In the genomic region with DNA sequence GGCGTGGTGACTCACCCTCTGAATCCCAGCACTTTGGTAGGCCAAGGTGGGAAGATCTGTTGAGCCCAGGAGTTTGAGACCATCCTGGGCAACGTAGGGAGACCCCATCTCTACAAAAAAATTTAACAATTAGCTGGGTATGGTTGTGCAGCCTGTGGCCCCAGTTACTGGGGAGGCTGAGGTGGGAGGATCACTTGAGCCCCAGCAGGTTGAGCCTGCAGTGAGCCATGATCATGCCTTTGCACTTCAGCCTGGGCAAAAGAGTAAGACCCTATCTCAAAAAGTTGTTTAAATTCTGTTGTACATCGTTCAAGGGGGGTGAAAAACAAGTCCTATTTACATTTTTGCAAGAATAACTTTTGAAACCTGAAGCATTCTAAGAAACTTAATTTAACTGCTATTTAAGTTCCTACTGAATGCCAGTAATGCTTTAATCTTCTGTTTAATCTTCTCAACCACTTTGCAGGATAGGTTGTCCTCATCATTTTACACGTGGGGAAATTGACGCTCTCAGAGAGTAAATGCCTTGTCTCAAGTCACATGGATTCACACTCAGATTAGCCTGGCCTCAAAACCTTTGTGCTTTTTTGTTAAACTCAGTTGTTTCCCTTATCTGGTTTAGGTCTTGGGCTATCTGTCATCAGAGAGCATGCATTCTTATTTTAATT, we compare ENCODE assay signal across 21 cellular contexts. TPM values are rescaled to one million over a fixed set of nuclear protein-coding genes. Genes with fewer than 3 reads are reported as not detected.
DNase-seq lines count a peak whose midpoint lies in the region; ATAC-seq, FAIRE-seq and TF ChIP-seq lines count a peak whose summit lies in the region.
"Had no signal": no experiment of that assay in that cellular context is flagged by ENCODE, and none has a peak within 500 bp of the region (broad histone marks: within the 10 kb centered on the region; RNA-seq: fewer than 3 reads in every experiment).

No MANE protein-coding gene starts in this region.

- H3K27me3 ChIP-seq in Loucy (ENCODE audit: insufficient read depth, low read length, poor library complexity, severe bottlenecking): no peaks in the 10 kb centered on the region
- H3K27me3 ChIP-seq in K562 (ENCODE audit: control insufficient read depth in 2 of 2, insufficient read depth in 2 of 2, low read length in 2 of 2): no peaks in the 10 kb centered on the region
- H3K27me3 ChIP-seq: Peyer's patch had no signal

- no peak for TF ChIP-seq EP300 in K562 (IDR thresholded peaks at IDR 0.05; ENCODE audit: low read length)

- H3F3A ChIP-seq in Loucy (ENCODE audit: low read depth): no peaks in the 10 kb centered on the region

- H2AFZ ChIP-seq in Loucy (ENCODE audit: low read length): no peak overlapping the region
- H2AFZ ChIP-seq in K562 (ENCODE audit: low read depth, low read length): no peak overlapping the region

- H3K36me3 ChIP-seq in Loucy (ENCODE audit: insufficient read depth, low read length) (no peaks in the 10 kb centered on the region), K562 (ENCODE audit: control insufficient read depth, insufficient read depth, low read length) (peaks cover 7% of the 10 kb centered on the region; the same call in 2 of the 3 replicates)
- H3K36me3 ChIP-seq: Peyer's patch had no signal

- no TSS peak for BruUV-seq in K562 (replicated peaks; lab: Mats Ljungman, UMichigan)

- TF ChIP-seq CTCF in Loucy (conservative IDR thresholded peaks at IDR 0.05; ENCODE audit: low read length) (no peak), K562 (IDR thresholded peaks at IDR 0.05 in 2 of 3, conservative IDR thresholded peaks at IDR 0.05 in 1 of 3; ENCODE audit: insufficient read depth in 2 of 3, low read depth in 1 of 3, low read length in 3 of 3) (no peak)

- in situ Hi-C loops in K562 (cut with MboI): loop anchor here (5.0 kb wide), 1 partner anchor 136 kb away; no protein-coding TSS in a partner anchor

- peaks cover 9% of the 10 kb centered on the region for H3K4me1 ChIP-seq in Loucy (ENCODE audit: insufficient read depth, low read length, poor library complexity, severe bottlenecking)
- H3K4me1 ChIP-seq in K562 (replicated peaks in 1 of 2; ENCODE audit: control insufficient read depth in 2 of 2, insufficient read depth in 2 of 2, low read length in 2 of 2): peaks cover 0 to 5% of the 10 kb centered on the region in 2 experiments; a peak in 2 of 5 replicates

- H3K4me3 ChIP-seq in Loucy (ENCODE audit: low read length, poor library complexity, severe bottlenecking) (peak overlapping the region; percentile 43), K562 (no peak overlapping the region)
- H3K4me3 ChIP-seq: Peyer's patch had no signal

- H3K4me1 Mint-ChIP-seq in stimulated activated naive CD8-positive, alpha-beta T cell treated with anti-CD3 and anti-CD28 coated beads, Interleukin-15, amount 100 ng/mL, for 72 hours: peaks cover 66% of the 10 kb centered on the region

- no peak overlapping the region for H3K27ac ChIP-seq in K562 (ENCODE audit: extremely low read depth, low read depth, low read length)
- H3K27ac ChIP-seq: Peyer's patch had no signal

- POLR2A ChIA-PET in K562 (lab: Yijun Ruan, JAX): interaction anchor here (0.6 kb wide), 1 partner anchor 80 kb away, joined by 3 read pairs; no protein-coding TSS in a partner anchor

- 36% methylated on average over 5 of the region's 5 CpGs for WGBS in K562 (ENCODE audit: insufficient coverage, low coverage, missing lambda C conversion rate)

- no peak for FAIRE-seq in K562 (lab: Jason Lieb, UNC)
- FAIRE-seq: A204.1, G401.6, HTR-8/SVneo had no signal

- no peak overlapping the region for H3K27ac Mint-ChIP-seq in stimulated activated naive CD8-positive, alpha-beta T cell treated with anti-CD3 and anti-CD28 coated beads, Interleukin-15, amount 100 ng/mL, for 72 hours

- no peak for DNase-seq in stimulated activated naive CD8-positive, alpha-beta T cell treated with anti-CD3 and anti-CD28 coated beads, Interleukin-15, amount 100 ng/mL, for 72 hours
- no peak for DNase-seq in stimulated activated naive CD8-positive, alpha-beta T cell treated with anti-CD3 and anti-CD28 coated beads, Interleukin-15, Interleukin-2, amounts not matched to agents 100 U/mL and 50 U/mL, for 24 hours
- no peak for DNase-seq in K562 (ENCODE audit: extremely low read depth in 1 of 4, low spot score in 3 of 4)
- no peak for DNase-seq in NCI-H748 (lab: John Stamatoyannopoulos, UW; ENCODE audit: unreplicated experiment)
- no peak for DNase-seq in stimulated activated CD4-positive, alpha-beta T cell treated with anti-CD3 and anti-CD28 coated beads, Interleukin-4, amount 100 ng/mL, for 4 hours
- no peak for DNase-seq in cortex of kidney (lab: John Stamatoyannopoulos, UW)
- DNase-seq: H9, Kasumi-1, MM.1S, NCI-H1092, NCI-H1436 treated with DMSO at 0.1 percent for 48 hours, NCI-H2029, NCI-H345, NCI-H524 treated with DMSO at 0.1 percent for 48 hours, Peyer's patch had no signal

- no peaks in the 10 kb centered on the region for H3K9me3 ChIP-seq in Loucy (ENCODE audit: insufficient read depth, low read depth, low read length)
- no peaks in the 10 kb centered on the region for H3K9me3 ChIP-seq in K562 (replicated peaks; ENCODE audit: control insufficient read depth, insufficient read depth, low read depth, low read length)
- H3K9me3 ChIP-seq: Peyer's patch had no signal

- ATAC-seq in stimulated activated naive CD8-positive, alpha-beta T cell treated with anti-CD3 and anti-CD28 coated beads, Interleukin-15, amount 100 ng/mL, for 72 hours: no peak
- no peak for ATAC-seq in stimulated activated naive CD8-positive, alpha-beta T cell treated with anti-CD3 and anti-CD28 coated beads, Interleukin-15, Interleukin-2, amounts not matched to agents 100 U/mL and 50 U/mL, for 24 hours
- ATAC-seq in K562 (peak; percentile 5; the same call in 1 of the 3 replicates), GM21515 (IDR thresholded peaks at IDR 0.05; ENCODE audit: unreplicated experiment) (no peak)

- H3K9me1 ChIP-seq in K562 (ENCODE audit: control insufficient read depth, insufficient read depth, low read length): no peaks in the 10 kb centered on the region

- peak overlapping the region; percentile 13 to 15 for H3K4me3 Mint-ChIP-seq in stimulated activated naive CD8-positive, alpha-beta T cell treated with anti-CD3 and anti-CD28 coated beads, Interleukin-15, amount 100 ng/mL, for 72 hours
- H3K4me3 Mint-ChIP-seq: H9 had no signal

- no peaks in the 10 kb centered on the region for H3K27me3 Mint-ChIP-seq in stimulated activated naive CD8-positive, alpha-beta T cell treated with anti-CD3 and anti-CD28 coated beads, Interleukin-15, amount 100 ng/mL, for 72 hours
- H3K27me3 Mint-ChIP-seq: IgD-negative memory B cell had no signal

- no peak for TF ChIP-seq RAD21 in K562 (CRISPR knock-in tag; conservative IDR thresholded peaks at IDR 0.05 in 1 of 2, IDR thresholded peaks at IDR 0.05 in 1 of 2)

- H3K9ac ChIP-seq in Loucy (ENCODE audit: low read depth, low read length, poor library complexity, severe bottlenecking): no peak overlapping the region
- no peak overlapping the region for H3K9ac ChIP-seq in K562 (ENCODE audit: insufficient read depth in 1 of 2, low read depth in 2 of 2, low read length in 2 of 2)

- H3K4me2 ChIP-seq in Loucy (ENCODE audit: low read depth, low read length, poor library complexity, severe bottlenecking) (peak overlapping the region; percentile 47), K562 (ENCODE audit: insufficient read depth, low read length) (no peak overlapping the region)

- H3K79me2 ChIP-seq in Loucy (ENCODE audit: insufficient read depth, low read length) (peaks cover 99% of the 10 kb centered on the region), K562 (ENCODE audit: control insufficient read depth, insufficient read depth, low read length) (peaks cover 96% of the 10 kb centered on the region)

- H3K9me2 ChIP-seq in Loucy (replicated peaks; ENCODE audit: low read depth, low read length): no peaks in the 10 kb centered on the region

- CTCF ChIA-PET in K562 (lab: Yijun Ruan, JAX; ENCODE audit: low intra/inter-chr PET ratio): no interaction called here

- no peak for TF ChIP-seq POLR2A in K562 (conservative IDR thresholded peaks at IDR 0.05)

- H3K9me3 Mint-ChIP-seq in stimulated activated naive CD8-positive, alpha-beta T cell treated with anti-CD3 and anti-CD28 coated beads, Interleukin-15, amount 100 ng/mL, for 72 hours: no peaks in the 10 kb centered on the region

- H4K20me1 ChIP-seq in Loucy (ENCODE audit: insufficient read depth, low read length, poor library complexity, severe bottlenecking) (peaks cover 67% of the 10 kb centered on the region), K562 (replicated peaks; ENCODE audit: control insufficient read depth, insufficient read depth, low read length) (peaks cover 8% of the 10 kb centered on the region)

- intact Hi-C loops in K562 (cut with micrococcal nuclease): no loop called here

TF ChIP-seq in K562, 482 proteins besides CTCF, POLR2A, EP300 and RAD21 (continues in another document):
- TF ChIP-seq L3MBTL2 (IDR thresholded peaks at IDR 0.05): peak; percentile 50

RNA-seq across cellular contexts. Expression of a gene that starts 7.0 kb away (rescaled TPM):
- total RNA-seq in K562 (2011; cell fraction: chromatin; rRNA removed; ENCODE audit: low replicate concordance): 30.7 and 160 TPM in 2 replicates
- 13.2 and 20.4 TPM in 2 replicates for total RNA-seq in K562 (2011; cell fraction: nucleolus; rRNA removed)
- 39.8 and 40.3 TPM in 2 replicates for total RNA-seq in K562 (2011; cell fraction: nucleoplasm; rRNA removed)
- 67.7 and 108 TPM in 2 replicates for total RNA-seq in K562 (2014; rRNA removed)
- total RNA-seq in K562 (2014; rRNA removed; fragmentation: Illumina TruSeq; extraction: Trizol): 133 and 167 TPM in 2 replicates
- 104 and 110 TPM in 2 replicates for total RNA-seq in K562 (2015; rRNA removed; fragmentation: Illumina TruSeq; extraction: Trizol)
- total RNA-seq in K562 (2021): 86.3 and 90.1 TPM in 2 replicates
- polyA plus RNA-seq in K562 (2011; rRNA removed): 67.7 and 95.1 TPM in 2 replicates
- 12.8 and 30.4 TPM in 2 replicates for polyA plus RNA-seq in K562 (2011; cell fraction: cytosol; rRNA removed)
- polyA plus RNA-seq in K562 (2011; cell fraction: nucleus; rRNA removed): 19.9 and 29.6 TPM in 2 replicates
- 63.3 and 65.9 TPM in 2 replicates for polyA plus RNA-seq in K562 (2012)
- polyA plus RNA-seq in K562 (2014; fragmentation: Illumina TruSeq; extraction: Trizol): 76.2 and 87.9 TPM in 2 replicates
- 10 to 100 TPM; 40.3 to 60.0 TPM for polyA plus RNA-seq in K562 (2014; fragmentation: Nextera tagmentation; extraction: Ambion mirVana)
- 44.8 and 48.5 TPM in 2 replicates for polyA plus RNA-seq in K562 (2014; rRNA removed)
- 345 and 420 TPM in 2 replicates for polyA minus RNA-seq in K562 (2011; rRNA and poly(A)+ RNA removed)
- polyA minus RNA-seq in K562 (2011; cell fraction: cytosol; rRNA and poly(A)+ RNA removed): 88.5 and 108 TPM in 2 replicates
- 37.7 and 70.4 TPM in 2 replicates for polyA minus RNA-seq in K562 (2011; cell fraction: nucleus; rRNA and poly(A)+ RNA removed)
